Comparison of ENCODE assay signal across 7 cellular contexts in genomic region chr10:34971649-34972334, GRCh38.
DNase-seq lines count a peak whose midpoint lies in the region; ATAC-seq, FAIRE-seq and TF ChIP-seq lines count a peak whose summit lies in the region.
"Not testable (repeated sequence)": the region's sequence is repeated elsewhere in the genome, so short reads cannot be mapped to it uniquely, and the experiment has no call there.

No MANE protein-coding gene starts in this region.

- H3K9ac ChIP-seq in astrocyte (ENCODE audit: low read length); mesenchymal stem cell (ENCODE audit: low read length): not testable (repeated sequence)

- TF ChIP-seq EP300 in Ishikawa (IDR thresholded peaks at IDR 0.05; ENCODE audit: borderline replicate concordance): peak; percentile 31; the same call in 1 of the 2 replicates

- not testable (repeated sequence) for TF ChIP-seq RAD21 in Ishikawa (IDR thresholded peaks at IDR 0.05; ENCODE audit: low read depth)

- H3K27ac Mint-ChIP-seq in astrocyte (ENCODE audit: unreplicated experiment): not testable (repeated sequence)

- H3K4me1 ChIP-seq in astrocyte (ENCODE audit: insufficient read depth, low read length); mesenchymal stem cell (ENCODE audit: control insufficient read depth, insufficient read depth, low read depth, low read length); pancreas: not testable (repeated sequence)
- H3K4me1 ChIP-seq in thoracic aorta (ENCODE audit: control insufficient read depth in 1 of 2, low read depth in 2 of 2): peaks cover 0 to 25% of the 10 kb centered on the region in 2 donors

- not testable (repeated sequence) for H2AK5ac ChIP-seq in mesenchymal stem cell (ENCODE audit: low read length, severe bottlenecking)

- not testable (repeated sequence) for H3K4me2 ChIP-seq in astrocyte (ENCODE audit: low read length); mesenchymal stem cell (ENCODE audit: low read length, poor library complexity, severe bottlenecking)

- not testable (repeated sequence) for H3K27me3 ChIP-seq in astrocyte (ENCODE audit: insufficient read depth, low read length); pancreas; thoracic aorta (replicated peaks; ENCODE audit: insufficient read depth)
- H3K27me3 ChIP-seq in mesenchymal stem cell (ENCODE audit: control insufficient read depth in 1 of 2, insufficient read depth in 1 of 2, low read length in 2 of 2): peaks cover 0 to 35% of the 10 kb centered on the region in 2 experiments

- H3K36me3 ChIP-seq in astrocyte (ENCODE audit: insufficient read depth, low read length); mesenchymal stem cell (ENCODE audit: control insufficient read depth in 1 of 2, insufficient read depth in 2 of 2, low read depth in 1 of 2, low read length in 2 of 2); pancreas; thoracic aorta: not testable (repeated sequence)

- H2AFZ ChIP-seq in astrocyte (ENCODE audit: low read depth, low read length); mesenchymal stem cell (ENCODE audit: low read depth, low read length): not testable (repeated sequence)

- H3K4me3 Mint-ChIP-seq in astrocyte (ENCODE audit: unreplicated experiment): not testable (repeated sequence)

- H2BK120ac ChIP-seq in mesenchymal stem cell (ENCODE audit: low read depth, low read length): not testable (repeated sequence)

- not testable (repeated sequence) for H2BK12ac ChIP-seq in mesenchymal stem cell (ENCODE audit: low read length in 2 of 2)

- DNase-seq in astrocyte (ENCODE audit: low read depth) (peak; percentile 31), fibroblast of the aortic adventitia (ENCODE audit: low read depth) (peak; percentile 82), left ventricle myocardium superior (peak; percentile 61), pancreas (peak in 4 of 6 donors; percentile 23 to 61 (median 46))
- DNase-seq in mesenchymal stem cell; thoracic aorta (ENCODE audit: low spot score): not testable (repeated sequence)

- H3K36me3 Mint-ChIP-seq in astrocyte (ENCODE audit: low read depth, unreplicated experiment): not testable (repeated sequence)

- H3K27me3 Mint-ChIP-seq in astrocyte (ENCODE audit: low read depth, unreplicated experiment): not testable (repeated sequence)

- H3K4me3 ChIP-seq in astrocyte (ENCODE audit: insufficient read depth, low read depth, low read length); fibroblast of the aortic adventitia (ENCODE audit: low read depth, low read length); mesenchymal stem cell (ENCODE audit: insufficient read depth in 1 of 2, low read depth in 1 of 2, low read length in 2 of 2); pancreas: not testable (repeated sequence)
- peak overlapping the region; percentile 22 for H3K4me3 ChIP-seq in thoracic aorta

- ATAC-seq in left ventricle myocardium superior; pancreas; thoracic aorta (ENCODE audit: insufficient number of reproducible peaks, low FRiP score, low read depth): not testable (repeated sequence)

- not testable (repeated sequence) for H3K79me1 ChIP-seq in mesenchymal stem cell (replicated peaks; ENCODE audit: low read length, poor library complexity, severe bottlenecking)

- intact Hi-C loops in left ventricle myocardium superior (cut with micrococcal nuclease); pancreas (cut with DNase I): not testable (repeated sequence)

- H4K8ac ChIP-seq in mesenchymal stem cell (ENCODE audit: low read length): not testable (repeated sequence)

- not testable (repeated sequence) for H4K91ac ChIP-seq in mesenchymal stem cell (ENCODE audit: low read length)

- not testable (repeated sequence) for TF ChIP-seq CTCF in astrocyte (IDR thresholded peaks at IDR 0.05; ENCODE audit: insufficient read depth, low read depth, low read length); fibroblast of the aortic adventitia (IDR thresholded peaks at IDR 0.05; ENCODE audit: insufficient read depth, low read length); pancreas (IDR thresholded peaks at IDR 0.05); thoracic aorta (IDR thresholded peaks at IDR 0.05)

- 86% methylated on average over 12 of the region's 12 CpGs for WGBS in mesenchymal stem cell
- 31 to 32% methylated on average over 12 of the region's 12 CpGs for WGBS in pancreas, 2 donors

- H3K14ac ChIP-seq in mesenchymal stem cell (ENCODE audit: low read length in 2 of 2): not testable (repeated sequence)

- H3K9me3 Mint-ChIP-seq in astrocyte (ENCODE audit: unreplicated experiment): peaks cover 15% of the 10 kb centered on the region

- not testable (repeated sequence) for H3K27ac ChIP-seq in astrocyte (ENCODE audit: low read depth, low read length); mesenchymal stem cell (ENCODE audit: low read length, poor library complexity, severe bottlenecking); pancreas; thoracic aorta

- peaks cover 11% of the 10 kb centered on the region for H3K4me1 Mint-ChIP-seq in astrocyte (ENCODE audit: low read depth, unreplicated experiment)

- H3K79me2 ChIP-seq in astrocyte (ENCODE audit: insufficient read depth, low read length): not testable (repeated sequence)

- H3K4ac ChIP-seq in mesenchymal stem cell (ENCODE audit: low read depth in 1 of 2, low read length in 2 of 2): not testable (repeated sequence)

- not testable (repeated sequence) for H3K23ac ChIP-seq in mesenchymal stem cell (ENCODE audit: low read length in 2 of 2)

- not testable (repeated sequence) for H3K18ac ChIP-seq in mesenchymal stem cell (ENCODE audit: low read depth in 1 of 2, low read length in 2 of 2)

- H3K9me3 ChIP-seq in astrocyte (ENCODE audit: insufficient read depth, low read depth, low read length); mesenchymal stem cell (ENCODE audit: control insufficient read depth, low read length); pancreas; thoracic aorta: not testable (repeated sequence)

- H2BK5ac ChIP-seq in mesenchymal stem cell (ENCODE audit: low read depth, low read length, poor library complexity, severe bottlenecking): not testable (repeated sequence)

- peak overlapping the region; percentile 7 for H2BK15ac ChIP-seq in mesenchymal stem cell (ENCODE audit: low read depth, poor library complexity, severe bottlenecking)

- not testable (repeated sequence) for FAIRE-seq in astrocyte (lab: Jason Lieb, UNC); pancreas (lab: Jason Lieb, UNC)

- not testable (repeated sequence) for H4K20me1 ChIP-seq in astrocyte (ENCODE audit: insufficient read depth, low read length)

TF ChIP-seq in Ishikawa, 13 proteins besides CTCF, POLR2A, EP300 and RAD21:
- TF ChIP-seq TCF12 (IDR thresholded peaks at IDR 0.05; ENCODE audit: low read depth) (0 out of 2 replicates have a peak, but pooled peaks have one; percentile 35), USF1 (IDR thresholded peaks at IDR 0.05) (0 out of 2 replicates have a peak, but pooled peaks have one; percentile 22), NFIC (IDR thresholded peaks at IDR 0.05) (peak; percentile 57)
